Comparison of ENCODE assay signal across 21 cellular contexts in genomic region chr13:40863723-40864122, GRCh38.
DNase-seq lines count a peak whose midpoint lies in the region; ATAC-seq, FAIRE-seq and TF ChIP-seq lines count a peak whose summit lies in the region.
"Had no signal": no experiment of that assay in that cellular context is flagged by ENCODE, and none has a peak within 500 bp of the region (broad histone marks: within the 10 kb centered on the region; RNA-seq: fewer than 3 reads in every experiment).

No MANE protein-coding gene starts in this region.

- DNase-seq in HepG2 (ENCODE audit: low spot score) (no peak), right lobe of liver (no peak), trophoblast cell (peak; percentile 23 to 56), spleen (no peak), left colon (no peak)
- DNase-seq: AML-193; Caco-2; Calu3; CD4-positive, alpha-beta T cell; CD8-positive, alpha-beta T cell; DMS79 treated with DMSO at 0.1 percent for 48 hours; GF-D8 had no signal

- TF ChIP-seq POLR2A in HepG2 (IDR thresholded peaks at IDR 0.05; ENCODE audit: insufficient read depth in 1 of 2, low read depth in 2 of 2, low read length in 2 of 2) (no peak), right lobe of liver (IDR thresholded peaks at IDR 0.05) (no peak), spleen (IDR thresholded peaks at IDR 0.05) (no peak)

- no peak overlapping the region for H4K8ac ChIP-seq in trophoblast cell (ENCODE audit: low read depth, low read length)

- H3K14ac ChIP-seq in trophoblast cell (ENCODE audit: low read length) = no peak overlapping the region

- no peak overlapping the region for H4K12ac ChIP-seq in trophoblast cell (ENCODE audit: low read depth, low read length)

- H3K79me1 ChIP-seq in trophoblast cell (ENCODE audit: low read length) = no peaks in the 10 kb centered on the region

- in situ Hi-C loops in HepG2 (cut with HindIII; ENCODE audit: extremely low pct_ligation_motif_present, low pct_unique_long_range_greater_than_20kb) = no loop called here

- BruUV-seq in HepG2 (replicated peaks; lab: Mats Ljungman, UMichigan) = no TSS peak

- TF ChIP-seq EP300 in HepG2 (IDR thresholded peaks at IDR 0.05; ENCODE audit: low read depth in 2 of 2, low read length in 2 of 2) (no peak), HepG2 (CRISPR knock-in tag; IDR thresholded peaks at IDR 0.05; ENCODE audit: borderline replicate concordance) (no peak)

- H3K9me3 ChIP-seq in HepG2 (ENCODE audit: low read length) (no peaks in the 10 kb centered on the region), right lobe of liver (no peaks in the 10 kb centered on the region), trophoblast cell (ENCODE audit: insufficient read depth, low read depth, low read length) (no peaks in the 10 kb centered on the region), spleen (peaks cover 0 to 4% (median 0%) of the 10 kb centered on the region in 8 donors)
- H3K9me3 ChIP-seq: A549; BLaER1 treated with 17β-estradiol and CSF1 and Interleukin-3, amounts not matched to agents 10 nM and 100 nM; Caco-2 had no signal

- TF ChIP-seq CTCF in HepG2 (CRISPR knock-in tag; IDR thresholded peaks at IDR 0.05) (peak; percentile 27; the same call in 1 of the 2 replicates), right lobe of liver (IDR thresholded peaks at IDR 0.05) (no peak), spleen (IDR thresholded peaks at IDR 0.05 in 8 of 11, conservative IDR thresholded peaks at IDR 0.05 in 3 of 11) (no peak)

- H2BK5ac ChIP-seq in trophoblast cell (ENCODE audit: low read depth, low read length, poor library complexity) = no peak overlapping the region

- H2BK120ac ChIP-seq in trophoblast cell (ENCODE audit: insufficient read depth, low read length, poor library complexity) = no peak overlapping the region

- H3K27me3 ChIP-seq in HepG2 (ENCODE audit: control insufficient read depth in 1 of 2, insufficient read depth in 2 of 2, low read length in 2 of 2) (no peaks in the 10 kb centered on the region), right lobe of liver (no peaks in the 10 kb centered on the region), trophoblast cell (ENCODE audit: insufficient read depth, low read length) (no peaks in the 10 kb centered on the region), spleen (replicated peaks in 1 of 7) (no peaks in the 10 kb centered on the region)
- H3K27me3 ChIP-seq: BLaER1 treated with 17β-estradiol and CSF1 and Interleukin-3, amounts not matched to agents 10 nM and 100 nM had no signal

- ATAC-seq in HepG2 (no peak), right lobe of liver (no peak), SK-N-SH treated with all-trans-retinoic acid at 6 μM for 48 hours (no peak), left colon (no peak)
- ATAC-seq: A549; CD8-positive, alpha-beta T cell had no signal

- H3K27ac ChIP-seq in HepG2 (ENCODE audit: extremely low read length, insufficient read depth, low read length) (no peak overlapping the region), right lobe of liver (no peak overlapping the region), trophoblast cell (ENCODE audit: low read depth, low read length) (no peak overlapping the region), spleen (no peak overlapping the region)
- H3K27ac ChIP-seq: 22Rv1; A549; BLaER1 treated with 17β-estradiol and CSF1 and Interleukin-3, amounts not matched to agents 10 nM and 100 nM; C4-2B had no signal

- H3K4me3 ChIP-seq in HepG2 (replicated peaks in 1 of 3; ENCODE audit: insufficient read depth in 1 of 3, low read depth in 2 of 3, low read length in 3 of 3) (no peak overlapping the region), right lobe of liver (no peak overlapping the region), trophoblast cell (ENCODE audit: low read depth, low read length) (no peak overlapping the region), spleen (no peak overlapping the region)
- H3K4me3 ChIP-seq: A549; BLaER1 treated with 17β-estradiol and CSF1 and Interleukin-3, amounts not matched to agents 10 nM and 100 nM had no signal

- no peaks in the 10 kb centered on the region for H4K20me1 ChIP-seq in HepG2 (ENCODE audit: insufficient read depth, low read length)
- H4K20me1 ChIP-seq: BLaER1 treated with 17β-estradiol and CSF1 and Interleukin-3, amounts not matched to agents 10 nM and 100 nM had no signal

- POLR2A ChIA-PET in HepG2 (lab: Yijun Ruan, JAX) = no interaction called here

- no peak overlapping the region for H3K9ac ChIP-seq in HepG2 (ENCODE audit: insufficient read depth, low read depth, low read length)
- H3K9ac ChIP-seq in trophoblast cell (ENCODE audit: low read length) = no peak overlapping the region
- H3K9ac ChIP-seq: BLaER1 treated with 17β-estradiol and CSF1 and Interleukin-3, amounts not matched to agents 10 nM and 100 nM had no signal

- intact Hi-C loops in HepG2 (cut with micrococcal nuclease; ENCODE audit: unreplicated experiment) = no loop called here
- intact Hi-C loops in right lobe of liver (cut with DNase I) = no loop called here
- intact Hi-C loops in spleen (cut with DNase I; ENCODE audit: low total_unique reads) = no loop called here
- intact Hi-C loops in left colon (cut with DNase I, micrococcal nuclease) = no loop called here

- no peak for TF ChIP-seq RAD21 in HepG2 (CRISPR knock-in tag; IDR thresholded peaks at IDR 0.05)

- no peak overlapping the region for H3K4me2 ChIP-seq in HepG2 (ENCODE audit: low read depth, low read length)
- no peak overlapping the region for H3K4me2 ChIP-seq in trophoblast cell (ENCODE audit: low read length)
- H3K4me2 ChIP-seq: A549; BLaER1 treated with 17β-estradiol and CSF1 and Interleukin-3, amounts not matched to agents 10 nM and 100 nM had no signal

- H2AFZ ChIP-seq in HepG2 (ENCODE audit: low read length) (no peak overlapping the region), trophoblast cell (ENCODE audit: insufficient read depth, low read length, poor library complexity) (no peak overlapping the region)

- H3K36me3 ChIP-seq in HepG2 (replicated peaks in 1 of 2; ENCODE audit: control insufficient read depth in 1 of 2, insufficient read depth in 2 of 2, low read length in 2 of 2) (no peaks in the 10 kb centered on the region), right lobe of liver (no peaks in the 10 kb centered on the region), trophoblast cell (ENCODE audit: control insufficient read depth in 1 of 2, insufficient read depth in 2 of 2, low read length in 2 of 2) (no peaks in the 10 kb centered on the region), spleen (no peaks in the 10 kb centered on the region)
- H3K36me3 ChIP-seq: BLaER1 treated with 17β-estradiol and CSF1 and Interleukin-3, amounts not matched to agents 10 nM and 100 nM had no signal

- 41% methylated on average over 4 of the region's 4 CpGs for WGBS in HepG2 (ENCODE audit: low lambda C conversion rate)
- WGBS in right lobe of liver (ENCODE audit: insufficient coverage, low coverage, low lambda C conversion rate, missing lambda C conversion rate) = 63% methylated on average over 2 of the region's 4 CpGs
- no CpG with 5 or more reads among the region's 4 CpGs for WGBS in trophoblast cell (ENCODE audit: extremely low coverage, insufficient coverage, insufficient read length)
- WGBS in spleen, 5 donors = 71 to 99% (median 83%) methylated on average over 4 of the region's 4 CpGs

- H3K4me1 ChIP-seq in HepG2 (ENCODE audit: insufficient read depth, low read length) (no peaks in the 10 kb centered on the region), right lobe of liver (no peaks in the 10 kb centered on the region), trophoblast cell (ENCODE audit: control insufficient read depth in 1 of 2, insufficient read depth in 2 of 2, low read length in 2 of 2) (no peaks in the 10 kb centered on the region), spleen (no peaks in the 10 kb centered on the region)
- H3K4me1 ChIP-seq: A549; BLaER1 treated with 17β-estradiol and CSF1 and Interleukin-3, amounts not matched to agents 10 nM and 100 nM; Caco-2 had no signal

- H3K79me2 ChIP-seq in HepG2 (ENCODE audit: insufficient read depth, low read length) = no peaks in the 10 kb centered on the region
- no peaks in the 10 kb centered on the region for H3K79me2 ChIP-seq in trophoblast cell (ENCODE audit: control insufficient read depth, insufficient read depth, low read length, poor library complexity)

- CTCF ChIA-PET in HepG2 (lab: Yijun Ruan, JAX; ENCODE audit: low intra/inter-chr PET ratio, low total read pairs) = no interaction called here

- H3K18ac ChIP-seq in trophoblast cell (ENCODE audit: low read length) = no peak overlapping the region

- no peak overlapping the region for H4K91ac ChIP-seq in trophoblast cell (ENCODE audit: low read depth, low read length)

- H2AK5ac ChIP-seq in trophoblast cell (ENCODE audit: low read length) = no peak overlapping the region

- FAIRE-seq in HepG2 (lab: Jason Lieb, UNC) = no peak
- FAIRE-seq: A549, D721Med, G401.6, GM12891, GM19239 had no signal

- H2BK12ac ChIP-seq in trophoblast cell (ENCODE audit: low read length) = no peak overlapping the region

- no peak overlapping the region for H3K4ac ChIP-seq in trophoblast cell (ENCODE audit: low read depth, low read length)

- H3K23ac ChIP-seq in trophoblast cell (ENCODE audit: low read length) = no peak overlapping the region

TF ChIP-seq in HepG2, 621 proteins besides CTCF, POLR2A, EP300 and RAD21 (continues in another document):
- 0 out of 2 replicates have a peak, but pooled peaks have one; percentile 20 for TF ChIP-seq STAG1 (CRISPR knock-in tag; IDR thresholded peaks at IDR 0.05)

TF ChIP-seq in SK-N-SH treated with all-trans-retinoic acid at 6 μM for 48 hours, 23 proteins besides CTCF, POLR2A, EP300 and RAD21 (continues in another document):
- TF ChIP-seq ESRRG (CRISPR knock-in tag; IDR thresholded peaks at IDR 0.05) = no peak
- no peak for TF ChIP-seq ISL1 (CRISPR knock-in tag; IDR thresholded peaks at IDR 0.05)
- TF ChIP-seq SNAI2 (CRISPR knock-in tag; IDR thresholded peaks at IDR 0.05) = no peak
- TF ChIP-seq CSRNP3 (CRISPR knock-in tag; IDR thresholded peaks at IDR 0.05) = no peak
- TF ChIP-seq ZNF565 (CRISPR knock-in tag; conservative IDR thresholded peaks at IDR 0.05; ENCODE audit: low read depth) = no peak
- TF ChIP-seq TCF4 (CRISPR knock-in tag; IDR thresholded peaks at IDR 0.05; ENCODE audit: borderline replicate concordance) = peak; percentile 55

Comparison
In these comparisons a context has a peak if more than half of its experiments do, and no peak if none do; other contexts are left out.
1. DNase-seq: peak in trophoblast cell (2 of 2); none in HepG2 (single experiment), right lobe of liver (0 of 3), spleen (single experiment) and left colon (0 of 2).